Comparison of ENCODE assay signal across 8 cellular contexts in genomic region chr20:47319517-47320252, GRCh38. TPM values are rescaled to one million over a fixed set of nuclear protein-coding genes. Genes with fewer than 3 reads are reported as not detected.
DNase-seq lines count a peak whose midpoint lies in the region; ATAC-seq and TF ChIP-seq lines count a peak whose summit lies in the region.

No MANE protein-coding gene starts in this region.

- peak overlapping the region; percentile 98 for H3K27ac Mint-ChIP-seq in HFFc6
- H3K27ac Mint-ChIP-seq in activated T-helper 2 cell treated with anti-CD3 and anti-CD28 coated beads, Interferon-gamma antibody, Interleukin-2, Interleukin-4, amounts not matched to agents 10 μg/mL and 5 μg/mL and 100 μg/mL, durations not matched to agents 14 hours and 24 hours and 36 hours, result peak overlapping the region; percentile 87

- H3K4me1 Mint-ChIP-seq in HFFc6 (ENCODE audit: low read depth), result peaks cover 79% of the 10 kb centered on the region
- H3K4me1 Mint-ChIP-seq in activated T-helper 2 cell treated with anti-CD3 and anti-CD28 coated beads, Interferon-gamma antibody, Interleukin-2, Interleukin-4, amounts not matched to agents 10 μg/mL and 5 μg/mL and 100 μg/mL, durations not matched to agents 14 hours and 24 hours and 36 hours (ENCODE audit: low read depth), result peaks cover 48% of the 10 kb centered on the region

- H3K4me3 Mint-ChIP-seq in HFFc6, result peak overlapping the region; percentile 80
- no peak overlapping the region for H3K4me3 Mint-ChIP-seq in activated T-helper 2 cell treated with anti-CD3 and anti-CD28 coated beads, Interferon-gamma antibody, Interleukin-2, Interleukin-4, amounts not matched to agents 10 μg/mL and 5 μg/mL and 100 μg/mL, durations not matched to agents 14 hours and 24 hours and 36 hours (ENCODE audit: low read depth)

- DNase-seq in HFFc6, result peak; percentile 13
- no peak for DNase-seq in activated T-helper 2 cell treated with anti-CD3 and anti-CD28 coated beads, Interferon-gamma antibody, Interleukin-2, Interleukin-4, amounts not matched to agents 10 μg/mL and 5 μg/mL and 100 μg/mL, durations not matched to agents 14 hours and 24 hours and 36 hours (ENCODE audit: low spot score)
- DNase-seq in globus pallidus (ENCODE audit: low spot score), result peak; percentile 86
- DNase-seq in nucleus accumbens (lab: John Stamatoyannopoulos, UW), result peak in 50 of 56 donors; percentile 21 to 85 (median 64)
- no peak for DNase-seq in activated CD8-positive, alpha-beta memory T cell treated with anti-CD3 and anti-CD28 coated beads for 24 hours

- H3K36me3 ChIP-seq in ACC112 (ENCODE audit: insufficient read depth, low read length), result no peaks in the 10 kb centered on the region

- peak overlapping the region; percentile 99 for H3K27ac ChIP-seq in ACC112 (ENCODE audit: low read depth, low read length)

- ATAC-seq in GM21390 (IDR thresholded peaks at IDR 0.05; ENCODE audit: unreplicated experiment) (no peak), HG03108 (IDR thresholded peaks at IDR 0.05; ENCODE audit: unreplicated experiment) (no peak)

- intact Hi-C loops in activated T-helper 2 cell treated with anti-CD3 and anti-CD28 coated beads, Interferon-gamma antibody, Interleukin-2, Interleukin-4, amounts not matched to agents 10 μg/mL and 5 μg/mL and 100 μg/mL, durations not matched to agents 14 hours and 24 hours and 36 hours (cut with micrococcal nuclease), result loop anchor here (5.0 kb wide), 1 partner anchor 63 kb away; no protein-coding TSS in a partner anchor

- no peak overlapping the region for H2AFZ ChIP-seq in ACC112 (ENCODE audit: low read length, unreplicated experiment)

- no peaks in the 10 kb centered on the region for H3K27me3 ChIP-seq in ACC112 (ENCODE audit: insufficient read depth, low read length)

- peaks cover 64% of the 10 kb centered on the region for H3K4me1 ChIP-seq in ACC112 (ENCODE audit: control insufficient read depth, insufficient read depth, low read length, unreplicated experiment)

- no peak for TF ChIP-seq CTCF in HFFc6 (IDR thresholded peaks at IDR 0.05)

- peaks cover 15% of the 10 kb centered on the region for H3K27me3 Mint-ChIP-seq in HFFc6 (ENCODE audit: insufficient read depth)
- no peaks in the 10 kb centered on the region for H3K27me3 Mint-ChIP-seq in activated T-helper 2 cell treated with anti-CD3 and anti-CD28 coated beads, Interferon-gamma antibody, Interleukin-2, Interleukin-4, amounts not matched to agents 10 μg/mL and 5 μg/mL and 100 μg/mL, durations not matched to agents 14 hours and 24 hours and 36 hours (ENCODE audit: low read depth)

- peaks cover 17% of the 10 kb centered on the region for H3K36me3 Mint-ChIP-seq in HFFc6 (ENCODE audit: low read depth)
- H3K36me3 Mint-ChIP-seq in activated T-helper 2 cell treated with anti-CD3 and anti-CD28 coated beads, Interferon-gamma antibody, Interleukin-2, Interleukin-4, amounts not matched to agents 10 μg/mL and 5 μg/mL and 100 μg/mL, durations not matched to agents 14 hours and 24 hours and 36 hours (ENCODE audit: low read depth), result peaks cover 17% of the 10 kb centered on the region

- peaks cover 58% of the 10 kb centered on the region for H3K79me2 ChIP-seq in ACC112 (ENCODE audit: control insufficient read depth, insufficient read depth, low read length, unreplicated experiment)

- H3K4me3 ChIP-seq in ACC112 (ENCODE audit: low read depth, low read length), result peak overlapping the region; percentile 17

- H3K9me3 Mint-ChIP-seq in HFFc6, result peaks cover 4% of the 10 kb centered on the region; the same call in 1 of the 2 replicates
- no peaks in the 10 kb centered on the region for H3K9me3 Mint-ChIP-seq in activated T-helper 2 cell treated with anti-CD3 and anti-CD28 coated beads, Interferon-gamma antibody, Interleukin-2, Interleukin-4, amounts not matched to agents 10 μg/mL and 5 μg/mL and 100 μg/mL, durations not matched to agents 14 hours and 24 hours and 36 hours

RNA-seq across cellular contexts. Expression of gene ZMYND8, which starts 36.8 kb away (rescaled TPM):
- total RNA-seq in HFFc6 (2021; fragmentation: NEBNext Ultra II Directional; extraction: Animal tissue kit (Norgen Biotek cat#: 25700)), result 10 to 100 TPM; 27.8 to 38.3 (median 34.8) TPM
- total RNA-seq in activated T-helper 2 cell treated with anti-CD3 and anti-CD28 coated beads, Interferon-gamma antibody, Interleukin-2, Interleukin-4, amounts not matched to agents 10 μg/mL and 5 μg/mL and 100 μg/mL, durations not matched to agents 14 hours and 24 hours and 36 hours, result 45.7 and 46.7 TPM in 2 replicates

Comparison
In these comparisons a context has a peak if more than half of its experiments do, and no peak if none do; other contexts are left out.
1. DNase-seq: peak in HFFc6 (single experiment), globus pallidus (single experiment) and nucleus accumbens (50 of 56); none in activated T-helper 2 cell treated with anti-CD3 and anti-CD28 coated beads, Interferon-gamma antibody, Interleukin-2, Interleukin-4, amounts not matched to agents 10 μg/mL and 5 μg/mL and 100 μg/mL, durations not matched to agents 14 hours and 24 hours and 36 hours (single experiment) and activated CD8-positive, alpha-beta memory T cell treated with anti-CD3 and anti-CD28 coated beads for 24 hours (single experiment).